ENCODE assay signal across 8 cellular contexts in the genomic region with DNA sequence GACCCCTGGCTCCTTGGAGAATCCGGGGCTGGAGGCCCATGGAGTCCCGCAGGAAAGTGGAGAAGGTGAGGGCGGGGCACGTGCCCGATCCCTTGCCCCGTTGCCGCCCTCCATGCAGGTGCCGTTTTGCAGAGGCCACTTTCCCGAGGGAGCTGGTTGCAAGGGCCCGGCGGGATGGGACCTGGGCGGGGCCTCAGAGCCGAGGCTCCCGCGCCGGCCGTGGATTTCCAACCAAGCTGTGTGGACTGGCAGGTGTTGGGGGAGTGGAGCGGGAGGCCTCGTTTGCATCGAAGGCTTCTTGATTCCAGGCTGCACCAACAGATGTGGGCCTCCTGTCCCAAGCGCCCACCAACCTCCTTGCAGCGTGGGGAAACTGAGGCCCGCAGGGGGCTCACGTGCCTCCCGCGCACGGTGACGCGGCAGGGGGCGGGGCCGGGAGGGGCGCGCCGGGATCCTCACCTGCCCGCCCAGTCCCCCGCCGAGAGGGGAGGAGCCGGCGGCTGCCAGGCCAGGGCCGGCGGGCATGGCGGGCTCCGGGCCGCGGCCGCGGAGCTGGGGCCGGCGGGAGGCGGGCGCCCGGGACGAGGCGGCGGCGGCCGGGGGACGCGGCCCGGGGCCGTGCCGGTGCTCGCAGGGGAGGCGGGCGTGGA. TPM values are rescaled to one million over a fixed set of nuclear protein-coding genes. Genes with fewer than 3 reads are reported as not detected.
DNase-seq lines count a peak whose midpoint lies in the region; ATAC-seq and TF ChIP-seq lines count a peak whose summit lies in the region.

No MANE protein-coding gene starts in this region.

- no peaks in the 10 kb centered on the region for H3F3A ChIP-seq in GM23338 (replicated peaks; ENCODE audit: low read depth)

- H3K79me2 ChIP-seq in GM23338 (replicated peaks; ENCODE audit: insufficient read depth) = peaks cover 11% of the 10 kb centered on the region

- DNase-seq in GM23338 (ENCODE audit: low spot score) (peak; percentile 77), Right ventricle myocardium superior (no peak), retinal pigment epithelial cell (ENCODE audit: low read depth) (no peak)
- DNase-seq in activated T-cell treated with anti-CD3 and anti-CD28 coated beads, Interleukin-2, amount 50 U/mL, for 4 hours = no peak

- peak overlapping the region; percentile 65 for H3K4me3 ChIP-seq in GM23338
- peak overlapping the region; percentile 62 for H3K4me3 ChIP-seq in retinal pigment epithelial cell (ENCODE audit: low read length)

- peak overlapping the region; percentile 78 for H3K4me2 ChIP-seq in GM23338

- peaks cover 10% of the 10 kb centered on the region for H3K27me3 Mint-ChIP-seq in GM23338 (ENCODE audit: insufficient read depth, low read depth, poor library complexity)
- no peaks in the 10 kb centered on the region for H3K27me3 Mint-ChIP-seq in activated T-cell treated with anti-CD3 and anti-CD28 coated beads, Interleukin-2, amount 50 U/mL, for 4 hours (ENCODE audit: low read depth)

- H3K36me3 Mint-ChIP-seq in GM23338 (ENCODE audit: low read depth) = peaks cover 11% of the 10 kb centered on the region
- H3K36me3 Mint-ChIP-seq in activated T-cell treated with anti-CD3 and anti-CD28 coated beads, Interleukin-2, amount 50 U/mL, for 4 hours (ENCODE audit: insufficient read depth) = peaks cover 16% of the 10 kb centered on the region

- H3K4me1 ChIP-seq in GM23338 (ENCODE audit: insufficient read depth) = no peaks in the 10 kb centered on the region

- H3K4me1 Mint-ChIP-seq in GM23338 = peaks cover 24% of the 10 kb centered on the region
- H3K4me1 Mint-ChIP-seq in activated T-cell treated with anti-CD3 and anti-CD28 coated beads, Interleukin-2, amount 50 U/mL, for 4 hours (ENCODE audit: low read depth) = peaks cover 56% of the 10 kb centered on the region

- H3K4me3 Mint-ChIP-seq in GM23338 = peak overlapping the region; percentile 65
- peak overlapping the region; percentile 82 for H3K4me3 Mint-ChIP-seq in activated T-cell treated with anti-CD3 and anti-CD28 coated beads, Interleukin-2, amount 50 U/mL, for 4 hours

- no peaks in the 10 kb centered on the region for H3K27me3 ChIP-seq in GM23338 (ENCODE audit: insufficient read depth)

- H3K36me3 ChIP-seq in GM23338 (ENCODE audit: insufficient read depth) = 0 out of 2 replicates have a peak, but pooled peaks cover 3% of the 10 kb centered on the region

- ATAC-seq in GM23338 = peak; percentile 65
- ATAC-seq in activated T-cell treated with anti-CD3 and anti-CD28 coated beads, Interleukin-2, amount 50 U/mL, for 4 hours = peak; percentile 51 to 58
- ATAC-seq in Right ventricle myocardium superior (ENCODE audit: poor library complexity) = peak; percentile 51
- no peak for ATAC-seq in GM21381 (IDR thresholded peaks at IDR 0.05; ENCODE audit: unreplicated experiment)
- no peak for ATAC-seq in GM18511 (IDR thresholded peaks at IDR 0.05; ENCODE audit: unreplicated experiment)
- ATAC-seq in GM21619 (IDR thresholded peaks at IDR 0.05; ENCODE audit: unreplicated experiment) = no peak

- H2AFZ ChIP-seq in GM23338 = peak overlapping the region; percentile 86

- intact Hi-C loops in Right ventricle myocardium superior (cut with DNase I) = no loop called here

- H3K27ac Mint-ChIP-seq in GM23338 = no peak overlapping the region

- peaks cover 3% of the 10 kb centered on the region; the same call in 1 of the 3 replicates for H3K9me3 Mint-ChIP-seq in GM23338
- H3K9me3 Mint-ChIP-seq in activated T-cell treated with anti-CD3 and anti-CD28 coated beads, Interleukin-2, amount 50 U/mL, for 4 hours = no peaks in the 10 kb centered on the region

- H3K9me2 ChIP-seq in GM23338 (ENCODE audit: insufficient read depth) = no peaks in the 10 kb centered on the region

- TF ChIP-seq CTCF in C4-2B (conservative IDR thresholded peaks at IDR 0.05) = no peak
- TF ChIP-seq CTCF in GM23338 (conservative IDR thresholded peaks at IDR 0.05; ENCODE audit: low read depth in 2 of 2) = no peak
- no peak for TF ChIP-seq CTCF in retinal pigment epithelial cell (conservative IDR thresholded peaks at IDR 0.05; ENCODE audit: low read depth, low read length)

- H3K27ac ChIP-seq in C4-2B (peak overlapping the region; percentile 80), GM23338 (ENCODE audit: low read depth) (no peak overlapping the region)

- H4K20me1 ChIP-seq in GM23338 (replicated peaks; ENCODE audit: insufficient read depth) = no peaks in the 10 kb centered on the region; the same call in 1 of the 2 replicates

TF ChIP-seq in GM23338, 12 proteins besides CTCF, POLR2A, EP300 and RAD21:
- TF ChIP-seq CREB1 (CRISPR knock-in tag; IDR thresholded peaks at IDR 0.05; ENCODE audit: low read depth) = peak; percentile 87
- no peak for TF ChIP-seq ETS1 (IDR thresholded peaks at IDR 0.05)

RNA-seq across cellular contexts. Expression of gene SH3BP2, which starts 24.9 kb away (rescaled TPM):
- 29.9 and 43.9 TPM in 2 replicates for total RNA-seq in GM23338 (2014; rRNA removed; shearing (Covaris generic))
- 15.2 and 22.2 TPM in 2 replicates for polyA plus RNA-seq in GM23338 (2016; fragmentation: Nextera tagmentation; extraction: Ambion mirVana)
- total RNA-seq in activated T-cell treated with anti-CD3 and anti-CD28 coated beads, Interleukin-2, amount 50 U/mL, for 4 hours = 10 to 100 TPM; 72.2 to 77.9 (median 76.7) TPM
- total RNA-seq in Right ventricle myocardium superior = 24.9 TPM

RNA-seq across cellular contexts. Expression of gene ADD1, which starts 25.8 kb away (rescaled TPM):
- total RNA-seq in GM23338 (2014; rRNA removed; shearing (Covaris generic)) = 126 and 144 TPM in 2 replicates
- polyA plus RNA-seq in GM23338 (2016; fragmentation: Nextera tagmentation; extraction: Ambion mirVana) = 119 and 126 TPM in 2 replicates
- 100 to 1,000 TPM; 147 to 175 (median 153) TPM for total RNA-seq in activated T-cell treated with anti-CD3 and anti-CD28 coated beads, Interleukin-2, amount 50 U/mL, for 4 hours
- 217 TPM for total RNA-seq in Right ventricle myocardium superior

Comparison
In these comparisons a context has a peak if more than half of its experiments do, and no peak if none do; other contexts are left out.
1. ATAC-seq: peak in GM23338 (single experiment), activated T-cell treated with anti-CD3 and anti-CD28 coated beads, Interleukin-2, amount 50 U/mL, for 4 hours (2 of 2) and Right ventricle myocardium superior (single experiment); none in GM21381 (single experiment), GM18511 (single experiment) and GM21619 (single experiment).